In genomic region chr5:43016217-43016779, GRCh38 we compare ENCODE assay signal across 12 cellular contexts. TPM values are rescaled to one million over a fixed set of nuclear protein-coding genes. Genes with fewer than 3 reads are reported as not detected.
DNase-seq lines count a peak whose midpoint lies in the region; ATAC-seq and TF ChIP-seq lines count a peak whose summit lies in the region.
"Had no signal": no experiment of that assay in that cellular context is flagged by ENCODE, and none has a peak within 500 bp of the region (broad histone marks: within the 10 kb centered on the region; RNA-seq: fewer than 3 reads in every experiment).

No MANE protein-coding gene starts in this region.

- H2AFZ ChIP-seq in PC-3 (ENCODE audit: low read length) (no peak overlapping the region), smooth muscle cell (ENCODE audit: low read depth) (no peak overlapping the region)

- H3K27ac Mint-ChIP-seq in endodermal cell: no peak overlapping the region

- WGBS in endodermal cell (ENCODE audit: insufficient coverage in 1 of 2, insufficient read length in 1 of 2), 2 experiments: 39% methylated on average over 5 of the region's 5 CpGs; no CpG with 5 or more reads in 1 of the 2 experiments
- 50% methylated on average over 5 of the region's 5 CpGs for WGBS in smooth muscle cell (ENCODE audit: low lambda C conversion rate)

- no peaks in the 10 kb centered on the region for H4K20me1 ChIP-seq in PC-3 (ENCODE audit: low read length)
- no peaks in the 10 kb centered on the region for H4K20me1 ChIP-seq in smooth muscle cell (ENCODE audit: low read depth)

- H3K27me3 ChIP-seq in PC-3 (ENCODE audit: low read length) (no peaks in the 10 kb centered on the region), endodermal cell (ENCODE audit: control insufficient read depth, insufficient read depth, low read length, poor library complexity, severe bottlenecking) (peaks cover 27% of the 10 kb centered on the region), smooth muscle cell (ENCODE audit: low read depth) (peaks cover 4% of the 10 kb centered on the region), WERI-Rb-1 (ENCODE audit: insufficient read depth, low read depth, severe bottlenecking) (peaks cover 90% of the 10 kb centered on the region)
- H3K27me3 ChIP-seq: foreskin keratinocyte had no signal

- DNase-seq in activated T-cell treated with anti-CD3 and anti-CD28 coated beads, Interleukin-2, amount 50 U/mL, for 4 hours: no peak
- DNase-seq in activated T-cell treated with anti-CD3 and anti-CD28 coated beads for 4 hours (no peak), PC-3 (no peak), endodermal cell (peak; percentile 60), smooth muscle cell (lab: John Stamatoyannopoulos, UW; ENCODE audit: unreplicated experiment) (no peak), cerebellar cortex (ENCODE audit: low spot score) (no peak), WERI-Rb-1 (no peak), GM13977 (ENCODE audit: low spot score) (no peak)
- DNase-seq: cerebellar nuclear complex, foreskin keratinocyte, NCI-H1048, retina had no signal

- H3K9ac ChIP-seq in PC-3 (ENCODE audit: low read length): no peak overlapping the region
- no peak overlapping the region for H3K9ac ChIP-seq in endodermal cell (ENCODE audit: extremely low read depth, low read length, poor library complexity, severe bottlenecking)
- H3K9ac ChIP-seq in smooth muscle cell (ENCODE audit: low read depth): no peak overlapping the region

- POLR2A ChIA-PET in PC-3 (lab: Charles Lee; ENCODE audit: unreplicated experiment): no interaction called here

- in situ Hi-C loops in GM13977 (cut with MboI; ENCODE audit: low pct_unique_long_range_greater_than_20kb, low sequenced_read_pairs, unreplicated experiment): no loop called here

- intact Hi-C loops in PC-3 (cut with micrococcal nuclease): no loop called here

- H3K4me1 Mint-ChIP-seq in activated T-cell treated with anti-CD3 and anti-CD28 coated beads, Interleukin-2, amount 50 U/mL, for 4 hours (ENCODE audit: low read depth): peaks cover 39% of the 10 kb centered on the region
- peaks cover 37% of the 10 kb centered on the region for H3K4me1 Mint-ChIP-seq in endodermal cell

- H3K4me3 Mint-ChIP-seq in activated T-cell treated with anti-CD3 and anti-CD28 coated beads, Interleukin-2, amount 50 U/mL, for 4 hours: peak overlapping the region; percentile 97
- peak overlapping the region; percentile 80 for H3K4me3 Mint-ChIP-seq in endodermal cell

- H3F3A ChIP-seq in PC-3 (ENCODE audit: low read length, unreplicated experiment) (peaks cover 4% of the 10 kb centered on the region), smooth muscle cell (ENCODE audit: low read depth) (no peaks in the 10 kb centered on the region)

- H3K27ac ChIP-seq in PC-3 (ENCODE audit: low read length) (no peak overlapping the region), endodermal cell (ENCODE audit: low read depth, low read length) (no peak overlapping the region), smooth muscle cell (ENCODE audit: low read depth) (no peak overlapping the region), WERI-Rb-1 (no peak overlapping the region)
- H3K27ac ChIP-seq: foreskin keratinocyte had no signal

- no peaks in the 10 kb centered on the region for H3K9me3 ChIP-seq in PC-3 (ENCODE audit: low read length)
- H3K9me3 ChIP-seq in endodermal cell (ENCODE audit: control insufficient read depth, low read length): no peaks in the 10 kb centered on the region
- no peaks in the 10 kb centered on the region for H3K9me3 ChIP-seq in smooth muscle cell (replicated peaks; ENCODE audit: low read depth)
- H3K9me3 ChIP-seq in WERI-Rb-1 (ENCODE audit: severe bottlenecking): peaks cover 14% of the 10 kb centered on the region

- no peak overlapping the region for H3K4me3 ChIP-seq in PC-3 (ENCODE audit: low read length)
- no peak overlapping the region for H3K4me3 ChIP-seq in endodermal cell (ENCODE audit: low read length)
- H3K4me3 ChIP-seq in smooth muscle cell: no peak overlapping the region
- H3K4me3 ChIP-seq in WERI-Rb-1 (ENCODE audit: low read depth, low read length): no peak overlapping the region

- TF ChIP-seq CTCF in PC-3 (conservative IDR thresholded peaks at IDR 0.05; ENCODE audit: low read depth, low read length) (no peak), endodermal cell (conservative IDR thresholded peaks at IDR 0.05) (no peak), smooth muscle cell (IDR thresholded peaks at IDR 0.05; ENCODE audit: borderline replicate concordance, insufficient read depth, poor library complexity, severe bottlenecking) (no peak), WERI-Rb-1 (IDR thresholded peaks at IDR 0.05; ENCODE audit: low read depth, low read length) (no peak), GM13977 (IDR thresholded peaks at IDR 0.05; ENCODE audit: extremely low read depth, insufficient read depth, missing control alignments) (no peak)

- no peak for ATAC-seq in activated T-cell treated with anti-CD3 and anti-CD28 coated beads, Interleukin-2, amount 50 U/mL, for 4 hours
- ATAC-seq in PC-3: no peak
- ATAC-seq: foreskin keratinocyte had no signal

- no peaks in the 10 kb centered on the region for H3K27me3 Mint-ChIP-seq in activated T-cell treated with anti-CD3 and anti-CD28 coated beads, Interleukin-2, amount 50 U/mL, for 4 hours (ENCODE audit: low read depth)
- peaks cover 67% of the 10 kb centered on the region for H3K27me3 Mint-ChIP-seq in endodermal cell (ENCODE audit: insufficient read depth)

- no peaks in the 10 kb centered on the region for H3K36me3 Mint-ChIP-seq in activated T-cell treated with anti-CD3 and anti-CD28 coated beads, Interleukin-2, amount 50 U/mL, for 4 hours (ENCODE audit: insufficient read depth)
- H3K36me3 Mint-ChIP-seq in endodermal cell (ENCODE audit: low read depth): no peaks in the 10 kb centered on the region

- H3K79me2 ChIP-seq in PC-3 (ENCODE audit: low read length) (peaks cover 41% of the 10 kb centered on the region), smooth muscle cell (ENCODE audit: low read depth) (peaks cover 16% of the 10 kb centered on the region)

- CTCF ChIA-PET in PC-3 (lab: Charles Lee): no interaction called here

- H3K36me3 ChIP-seq in PC-3 (ENCODE audit: low read depth, low read length) (no peaks in the 10 kb centered on the region), endodermal cell (ENCODE audit: control insufficient read depth, insufficient read depth, low read length) (no peaks in the 10 kb centered on the region), smooth muscle cell (ENCODE audit: low read depth) (no peaks in the 10 kb centered on the region), WERI-Rb-1 (no peaks in the 10 kb centered on the region)

- H3K4me1 ChIP-seq in PC-3 (ENCODE audit: insufficient read depth, low read length): peaks cover 36% of the 10 kb centered on the region
- peaks cover 4% of the 10 kb centered on the region for H3K4me1 ChIP-seq in endodermal cell (ENCODE audit: control insufficient read depth, insufficient read depth, low read length)
- H3K4me1 ChIP-seq in smooth muscle cell (ENCODE audit: low read depth): peaks cover 24% of the 10 kb centered on the region

- H3K9me2 ChIP-seq in PC-3 (replicated peaks; ENCODE audit: low read length): no peaks in the 10 kb centered on the region

- H3K4me2 ChIP-seq in PC-3 (ENCODE audit: low read length) (peak overlapping the region; percentile 91; the same call in 1 of the 2 replicates), smooth muscle cell (peak overlapping the region; percentile 98)

- BruUV-seq in PC-3 (replicated peaks; lab: Mats Ljungman, UMichigan): no TSS peak

- no peaks in the 10 kb centered on the region for H3K9me3 Mint-ChIP-seq in activated T-cell treated with anti-CD3 and anti-CD28 coated beads, Interleukin-2, amount 50 U/mL, for 4 hours
- H3K9me3 Mint-ChIP-seq in endodermal cell: no peaks in the 10 kb centered on the region

RNA-seq across cellular contexts. Expression of gene ANXA2R, which starts 23.8 kb away (rescaled TPM):
- 1 to 10 TPM; 2.6 to 4.0 (median 3.5) TPM for total RNA-seq in activated T-cell treated with anti-CD3 and anti-CD28 coated beads, Interleukin-2, amount 50 U/mL, for 4 hours
- total RNA-seq in PC-3 (2014; rRNA removed) (4.8 and 8.9 TPM in 2 replicates), endodermal cell (under 1 TPM; 0.73 to 0.97 TPM), smooth muscle cell (0.40 and 1.5 TPM in 2 replicates)
- 1.5 TPM for polyA plus RNA-seq in endodermal cell (2013, experiment 1 of 2)
- polyA plus RNA-seq in endodermal cell (2013, experiment 2 of 2): 0.91 TPM
- 0.83 TPM in 1 of 2 replicates, not detected in the other for polyA plus RNA-seq in smooth muscle cell
